ENCODE assay signal across 20 cellular contexts in genomic region chr18:58538604-58539386, GRCh38.
DNase-seq lines count a peak whose midpoint lies in the region; ATAC-seq, FAIRE-seq and TF ChIP-seq lines count a peak whose summit lies in the region.
"Had no signal": no experiment of that assay in that cellular context is flagged by ENCODE, and none has a peak within 500 bp of the region (broad histone marks: within the 10 kb centered on the region; RNA-seq: fewer than 3 reads in every experiment).

No MANE protein-coding gene starts in this region.

- peaks cover 12% of the 10 kb centered on the region for H3K4me1 ChIP-seq in IMR-90 (ENCODE audit: control insufficient read depth, insufficient read depth, low read length)
- H3K4me1 ChIP-seq in H1 (replicated peaks in 1 of 4; ENCODE audit: control insufficient read depth in 3 of 4, insufficient read depth in 4 of 4, low read length in 3 of 4): peaks cover 0 to 9% (median 0%) of the 10 kb centered on the region in 4 experiments; a peak in 1 of 7 replicates
- H3K4me1 ChIP-seq: breast epithelium, testis had no signal

- H4K8ac ChIP-seq in IMR-90 (ENCODE audit: low read depth in 2 of 2, low read length in 2 of 2) (no peak overlapping the region), H1 (ENCODE audit: extremely low read depth, insufficient read depth, low read length) (no peak overlapping the region)

- BruUV-seq in IMR-90 (replicated peaks; lab: Mats Ljungman, UMichigan): no TSS peak

- H3K4me1 Mint-ChIP-seq in neural crest cell: peaks cover 25% of the 10 kb centered on the region

- H2BK12ac ChIP-seq in H1 (ENCODE audit: low read depth, low read length): no peak overlapping the region

- no peak for TF ChIP-seq RAD21 in IMR-90 (IDR thresholded peaks at IDR 0.05; ENCODE audit: low read length)
- no peak for TF ChIP-seq RAD21 in H1 (IDR thresholded peaks at IDR 0.05 in 1 of 2, conservative IDR thresholded peaks at IDR 0.05 in 1 of 2; ENCODE audit: low read depth in 2 of 2, low read length in 2 of 2)

- H3K9ac ChIP-seq in IMR-90 (ENCODE audit: low read depth, low read length): no peak overlapping the region
- no peak overlapping the region for H3K9ac ChIP-seq in H1 (replicated peaks in 1 of 4; ENCODE audit: extremely low read depth in 1 of 4, low read depth in 3 of 4, low read length in 3 of 4)

- no peak overlapping the region for H2AK9ac ChIP-seq in IMR-90 (replicated peaks; ENCODE audit: low read depth, low read length, poor library complexity)

- H2BK20ac ChIP-seq in IMR-90 (ENCODE audit: low read depth, low read length) (no peak overlapping the region), H1 (ENCODE audit: low read length) (no peak overlapping the region)

- FAIRE-seq in H1 (lab: Jason Lieb, UNC): no peak

- TF ChIP-seq CTCF in GM06990 (IDR thresholded peaks at IDR 0.05; ENCODE audit: insufficient read depth, low read length, poor library complexity, severe bottlenecking) (no peak), IMR-90 (conservative IDR thresholded peaks at IDR 0.05; ENCODE audit: low read depth, low read length) (no peak), H1 (IDR thresholded peaks at IDR 0.05; ENCODE audit: control extremely low read depth in 1 of 3, insufficient read depth in 1 of 3, low read depth in 1 of 3, low read length in 3 of 3) (no peak), neural crest cell (conservative IDR thresholded peaks at IDR 0.05) (no peak)

- peaks cover 25% of the 10 kb centered on the region for H3K9me1 ChIP-seq in IMR-90 (ENCODE audit: insufficient read depth, low read length)

- in situ Hi-C loops in IMR-90 (cut with MboI; ENCODE audit: low sequenced_read_pairs): no loop called here
- in situ Hi-C loops in ACHN (cut with HindIII; ENCODE audit: low pct_ligation_motif_present, low pct_unique_long_range_greater_than_20kb, low sequenced_read_pairs): no loop called here

- no CpG with 5 or more reads among the region's 3 CpGs for WGBS in IMR-90 (ENCODE audit: extremely low coverage in 2 of 2, insufficient read length in 1 of 2), 2 experiments
- WGBS in H1 (ENCODE audit: extremely low coverage in 1 of 2, insufficient coverage in 1 of 2, insufficient read length in 1 of 2, insufficient replicate concordance in 2 of 2, low coverage in 1 of 2, low lambda C conversion rate in 2 of 2, missing lambda C conversion rate in 1 of 2), 2 experiments: 83% methylated on average over 3 of the region's 3 CpGs; no CpG with 5 or more reads in 1 of the 2 experiments

- no peak overlapping the region for H2BK15ac ChIP-seq in IMR-90 (ENCODE audit: low read depth, low read length)
- H2BK15ac ChIP-seq in H1 (ENCODE audit: low read length): no peak overlapping the region

- H3K27ac ChIP-seq in IMR-90 (ENCODE audit: insufficient read depth, low read length): no peak overlapping the region
- H3K27ac ChIP-seq in H1 (ENCODE audit: low read depth, low read length): no peak overlapping the region
- H3K27ac ChIP-seq: breast epithelium, left lung, testis had no signal

- H3K14ac ChIP-seq in IMR-90 (replicated peaks; ENCODE audit: low read depth, low read length) (no peak overlapping the region), H1 (ENCODE audit: insufficient read length) (no peak overlapping the region)

- H2AK5ac ChIP-seq in IMR-90 (ENCODE audit: low read depth, low read length) (no peak overlapping the region), H1 (ENCODE audit: low read depth, low read length) (no peak overlapping the region)

- H3K79me1 ChIP-seq in IMR-90 (ENCODE audit: low read depth in 1 of 2, low read length in 2 of 2) (peaks cover 27 to 75% of the 10 kb centered on the region in 2 experiments), H1 (ENCODE audit: low read depth, low read length) (no peaks in the 10 kb centered on the region)

- H3K36me3 ChIP-seq in GM06990 (ENCODE audit: control insufficient read depth, insufficient read depth, low read length) (no peaks in the 10 kb centered on the region), IMR-90 (ENCODE audit: control insufficient read depth, insufficient read depth, low read length) (peaks cover 38% of the 10 kb centered on the region), H1 (ENCODE audit: control insufficient read depth in 2 of 4, insufficient read depth in 4 of 4, low read length in 3 of 4) (no peaks in the 10 kb centered on the region)
- H3K36me3 ChIP-seq: breast epithelium, left lung, right atrium auricular region had no signal

- no peaks in the 10 kb centered on the region for H3K9me3 ChIP-seq in IMR-90 (ENCODE audit: control insufficient read depth, insufficient read depth, low read length)
- H3K9me3 ChIP-seq in H1 (ENCODE audit: insufficient read depth in 2 of 2, low read depth in 1 of 2, low read length in 1 of 2): no peaks in the 10 kb centered on the region; a peak in 1 of 4 replicates
- H3K9me3 ChIP-seq: breast epithelium, left lung, right atrium auricular region, testis had no signal

- H2BK5ac ChIP-seq in IMR-90 (ENCODE audit: low read depth, low read length, poor library complexity, severe bottlenecking): no peak overlapping the region
- H2BK5ac ChIP-seq in H1 (ENCODE audit: low read depth, low read length): no peak overlapping the region

- H2BK120ac ChIP-seq in IMR-90 (ENCODE audit: low read depth, low read length) (no peak overlapping the region), H1 (replicated peaks; ENCODE audit: low read depth, low read length) (no peak overlapping the region)

- H4K91ac ChIP-seq in IMR-90 (ENCODE audit: insufficient read depth, low read depth, low read length) (no peak overlapping the region), H1 (replicated peaks; ENCODE audit: insufficient read length, low read length) (no peak overlapping the region)

- H3K27ac Mint-ChIP-seq in neural crest cell (ENCODE audit: unreplicated experiment): peak overlapping the region; percentile 28
- H3K27ac Mint-ChIP-seq: activated naive CD8-positive, alpha-beta T cell treated with anti-CD3 and anti-CD28 coated beads, Interleukin-2, amount 10 ng/mL, durations not matched to agents 7 days and 5 days; activated T-cell treated with anti-CD3 and anti-CD28 coated beads, Interleukin-2, amount 50 U/mL, for 72 hours; natural killer cell had no signal

- no peak overlapping the region for H3K4ac ChIP-seq in IMR-90 (ENCODE audit: low read depth, low read length)
- no peak overlapping the region for H3K4ac ChIP-seq in H1 (replicated peaks; ENCODE audit: insufficient read length, low read depth, low read length)

- H3K18ac ChIP-seq in IMR-90 (ENCODE audit: low read depth, low read length): peak overlapping the region; percentile 54; the same call in 1 of the 2 replicates
- H3K18ac ChIP-seq in H1 (ENCODE audit: extremely low read depth, low read length): no peak overlapping the region

- H3K4me2 ChIP-seq in IMR-90 (ENCODE audit: low read depth, low read length): no peak overlapping the region
- H3K4me2 ChIP-seq in H1 (ENCODE audit: insufficient read depth in 1 of 2, low read depth in 2 of 2, low read length in 2 of 2): no peak overlapping the region

- H3K27me3 ChIP-seq in GM06990 (replicated peaks; ENCODE audit: control insufficient read depth, insufficient read depth, low read length) (no peaks in the 10 kb centered on the region), IMR-90 (ENCODE audit: control insufficient read depth, insufficient read depth, low read length) (no peaks in the 10 kb centered on the region), H1 (replicated peaks in 1 of 4; ENCODE audit: control insufficient read depth in 3 of 4, extremely low read depth in 1 of 4, insufficient read depth in 3 of 4, low read length in 3 of 4) (no peaks in the 10 kb centered on the region; a peak in 1 of 7 replicates)
- H3K27me3 ChIP-seq: breast epithelium, left lung, right atrium auricular region, testis had no signal

- H3K23me2 ChIP-seq in H1 (ENCODE audit: low read depth, low read length): no peaks in the 10 kb centered on the region

- H3K9me3 Mint-ChIP-seq in neural crest cell: no peaks in the 10 kb centered on the region
- H3K9me3 Mint-ChIP-seq: activated T-cell treated with anti-CD3 and anti-CD28 coated beads, Interleukin-2, amount 50 U/mL, for 72 hours; CD4-positive, alpha-beta memory T cell; natural killer cell had no signal

- dilution Hi-C loops in IMR-90 (cut with HindIII; ENCODE audit: low sequenced_read_pairs, unreplicated experiment): no loop called here

- POLR2A ChIA-PET in IMR-90 (lab: Charles Lee; ENCODE audit: unreplicated experiment) (no interaction called here), H1 (lab: Charles Lee; ENCODE audit: partially characterized antibody) (interaction anchor here (0.6 to 1.1 kb wide), 3 partner anchors 24 to 88 kb away, joined by 3 read pairs; no protein-coding TSS in a partner anchor)

- no peak for ATAC-seq in IMR-90 (ENCODE audit: low read depth)
- no peak for ATAC-seq in HG03378 (IDR thresholded peaks at IDR 0.05; ENCODE audit: unreplicated experiment)
- ATAC-seq: activated T-cell treated with anti-CD3 and anti-CD28 coated beads, Interleukin-2, amount 50 U/mL, for 72 hours; left lung; natural killer cell had no signal

- no peak overlapping the region for H2AFZ ChIP-seq in IMR-90 (replicated peaks; ENCODE audit: low read length, poor library complexity)
- H2AFZ ChIP-seq in H1 (ENCODE audit: low read length): no peak overlapping the region

- CTCF ChIA-PET in IMR-90 (lab: Yijun Ruan, JAX): interaction anchor here (1.2 kb wide), 1 partner anchor 225 kb away, joined by 5 read pairs; no protein-coding TSS in a partner anchor
- CTCF ChIA-PET in H1 (lab: Charles Lee; ENCODE audit: partially characterized antibody): interaction anchor here (0.9 to 24.1 kb wide), 4 partner anchors 9 to 227 kb away, joined by 3 to 493 read pairs (median 19); no protein-coding TSS in a partner anchor

- TF ChIP-seq POLR2A in IMR-90 (IDR thresholded peaks at IDR 0.05; ENCODE audit: low read depth, low read length) (no peak), H1 (IDR thresholded peaks at IDR 0.05; ENCODE audit: control extremely low read depth in 1 of 2, low read depth in 2 of 2, low read length in 2 of 2) (no peak)

- no peak overlapping the region for H3K4me3 Mint-ChIP-seq in neural crest cell
- H3K4me3 Mint-ChIP-seq: activated naive CD8-positive, alpha-beta T cell treated with anti-CD3 and anti-CD28 coated beads, Interleukin-2, amount 10 ng/mL, durations not matched to agents 7 days and 5 days; CD4-positive, alpha-beta memory T cell; natural killer cell had no signal

- H3K79me2 ChIP-seq in H1 (ENCODE audit: control insufficient read depth in 1 of 2, insufficient read depth in 2 of 2, low read length in 2 of 2): no peaks in the 10 kb centered on the region

- H4K20me1 ChIP-seq in IMR-90 (ENCODE audit: insufficient read depth, low read length): peaks cover 20% of the 10 kb centered on the region; the same call in 1 of the 2 replicates
- no peaks in the 10 kb centered on the region for H4K20me1 ChIP-seq in H1 (replicated peaks in 1 of 2; ENCODE audit: control insufficient read depth in 1 of 2, insufficient read depth in 2 of 2, low read length in 2 of 2)

- H3K56ac ChIP-seq in IMR-90 (ENCODE audit: extremely low read depth, insufficient read depth, low read length) (no peak overlapping the region), H1 (replicated peaks; ENCODE audit: insufficient read length, low read depth, low read length) (no peak overlapping the region)

- H3K23ac ChIP-seq in IMR-90 (ENCODE audit: low read depth, low read length): no peak overlapping the region
- no peak overlapping the region for H3K23ac ChIP-seq in H1 (ENCODE audit: insufficient read length)

- TF ChIP-seq EP300 in H1 (IDR thresholded peaks at IDR 0.05; ENCODE audit: borderline replicate concordance in 1 of 2, low read depth in 2 of 2, low read length in 2 of 2): no peak

- H3K36me3 Mint-ChIP-seq in neural crest cell (ENCODE audit: low read depth): no peaks in the 10 kb centered on the region
- H3K36me3 Mint-ChIP-seq: CD4-positive, alpha-beta memory T cell; natural killer cell had no signal

- intact Hi-C loops in IMR-90 (cut with micrococcal nuclease): no loop called here

- H3K27me3 Mint-ChIP-seq in neural crest cell (ENCODE audit: low read depth): no peaks in the 10 kb centered on the region

- H3K4me3 ChIP-seq in GM06990 (replicated peaks; ENCODE audit: low read depth, low read length) (peak overlapping the region; percentile 5; the same call in 1 of the 2 replicates), IMR-90 (ENCODE audit: insufficient read depth, low read depth, low read length) (no peak overlapping the region), H1 (ENCODE audit: extremely low read depth in 1 of 4, insufficient read depth in 2 of 4, low read depth in 3 of 4, low read length in 4 of 4) (no peak overlapping the region)
- H3K4me3 ChIP-seq: breast epithelium, left lung, right atrium auricular region, testis had no signal

- no peak for DNase-seq in GM06990 (ENCODE audit: extremely low read depth, insufficient read length)
- DNase-seq in IMR-90: peak; percentile 29
- no peak for DNase-seq in H1 (ENCODE audit: low read depth in 1 of 2, low spot score in 2 of 2)
- no peak for DNase-seq in neural crest cell (ENCODE audit: low read depth, low spot score)
- DNase-seq in ACHN: no peak
- no peak for DNase-seq in putamen (ENCODE audit: low spot score)
- DNase-seq: activated CD4-positive, alpha-beta T cell treated with anti-CD3 and anti-CD28 coated beads, Interleukin-2, amount 50 U/mL, for 4 hours; activated naive CD8-positive, alpha-beta T cell treated with anti-CD3 and anti-CD28 coated beads, Interleukin-2, amount 10 ng/mL, durations not matched to agents 7 days and 5 days; activated T-cell treated with anti-CD3 and anti-CD28 coated beads, Interleukin-2, amount 50 U/mL, for 72 hours; CD4-positive, alpha-beta memory T cell; effector CD4-positive, alpha-beta T cell; Karpas-422; left lung; natural killer cell; NCI-H1436 treated with DMSO at 0.1 percent for 48 hours; stimulated activated CD4-positive, alpha-beta T cell treated with anti-CD3 and anti-CD28 coated beads, Interleukin-2, amount 100 ng/mL, for 24 hours; testis had no signal

- H4K5ac ChIP-seq in IMR-90 (ENCODE audit: low read depth, low read length) (no peak overlapping the region; the same call in 1 of the 2 replicates), H1 (ENCODE audit: insufficient read length, low read depth, low read length) (no peak overlapping the region)
